8 cellular contexts compared by ENCODE assay signal in genomic region chr18:68714707-68715496, GRCh38. TPM values are rescaled to one million over a fixed set of nuclear protein-coding genes. Genes with fewer than 3 reads are reported as not detected.
DNase-seq lines count a peak whose midpoint lies in the region; ATAC-seq and TF ChIP-seq lines count a peak whose summit lies in the region.

TMX3 (minus strand) TSS chr18:68715108; CDS start chr18:68714981, 127 bp downstream.

- no peaks in the 10 kb centered on the region for H3K27me3 Mint-ChIP-seq in activated T-cell treated with anti-CD3 and anti-CD28 coated beads, Interleukin-2, amount 50 U/mL, for 24 hours

- peak within 1 kb of the TSS; percentile 95 for H3K27ac Mint-ChIP-seq in activated T-cell treated with anti-CD3 and anti-CD28 coated beads, Interleukin-2, amount 50 U/mL, for 24 hours

- H3K9me3 Mint-ChIP-seq in activated T-cell treated with anti-CD3 and anti-CD28 coated beads, Interleukin-2, amount 50 U/mL, for 24 hours: no peaks in the 10 kb centered on the region

- in situ Hi-C loops in KBM-7 (cut with MboI; ENCODE audit: low pct_unique_long_range_greater_than_20kb, low sequenced_read_pairs): no loop called here

- peak within 1 kb of the TSS; percentile 73 to 83 for H3K27ac ChIP-seq in esophagus (ENCODE audit: low read depth in 2 of 2, low read length in 1 of 2)
- H3K27ac ChIP-seq in muscle layer of colon (ENCODE audit: low read depth, low read length): peak within 1 kb of the TSS; percentile 70

- peak; percentile 97 for ATAC-seq in GM21717 (IDR thresholded peaks at IDR 0.05; ENCODE audit: unreplicated experiment)

- H3K4me3 ChIP-seq in esophagus (ENCODE audit: low read depth in 1 of 2, low read length in 2 of 2) (peak within 1 kb of the TSS; percentile 87 to 94), muscle layer of colon (ENCODE audit: low read depth in 1 of 2, low read length in 2 of 2) (peak within 1 kb of the TSS; percentile 81 to 94)

- 0% methylated on average over 70 to 71 of the region's 71 CpGs for WGBS in esophagus, 2 donors

- H3K27me3 ChIP-seq in esophagus (ENCODE audit: control insufficient read depth in 1 of 2, insufficient read depth in 2 of 2, low read length in 2 of 2) (no peaks in the 10 kb centered on the region), muscle layer of colon (ENCODE audit: control insufficient read depth in 1 of 2, insufficient read depth in 2 of 2, low read length in 2 of 2) (no peaks in the 10 kb centered on the region)

- peak within 1 kb of the TSS; percentile 94 for H3K4me3 Mint-ChIP-seq in activated T-cell treated with anti-CD3 and anti-CD28 coated beads, Interleukin-2, amount 50 U/mL, for 24 hours

- peak within 1 kb of the TSS; percentile 70 for H3K9ac ChIP-seq in muscle layer of colon (ENCODE audit: low read length)

- H3K36me3 ChIP-seq in esophagus (ENCODE audit: control insufficient read depth in 2 of 2, insufficient read depth in 2 of 2, low read length in 1 of 2) (peaks cover 0 to 7% of the 10 kb centered on the region in 2 donors), muscle layer of colon (ENCODE audit: insufficient read depth, low read length) (peaks cover 13% of the 10 kb centered on the region)

- H3K4me1 ChIP-seq in esophagus (ENCODE audit: control insufficient read depth in 2 of 2, insufficient read depth in 2 of 2, low read length in 1 of 2) (no peaks in the 10 kb centered on the region), muscle layer of colon (ENCODE audit: insufficient read depth, low read length) (peaks cover 14% of the 10 kb centered on the region)

- DNase-seq in DMS153 treated with DMSO at 0.1 percent for 48 hours (lab: John Stamatoyannopoulos, UW; ENCODE audit: unreplicated experiment) (peak; percentile 89), KBM-7 (peak; percentile 93)
- peak; percentile 93 for DNase-seq in activated T-cell treated with anti-CD3 and anti-CD28 coated beads, Interleukin-2, amount 50 U/mL, for 24 hours
- DNase-seq in stimulated activated CD8-positive, alpha-beta memory T cell treated with anti-CD3 and anti-CD28 coated beads, Interleukin-7, amount 100 ng/mL, for 24 hours (ENCODE audit: low read depth): peak; percentile 85

- no peaks in the 10 kb centered on the region for H3K9me3 ChIP-seq in esophagus (ENCODE audit: control insufficient read depth in 2 of 2, insufficient read depth in 1 of 2, low read depth in 1 of 2, low read length in 1 of 2)
- H3K9me3 ChIP-seq in muscle layer of colon (ENCODE audit: low read length): no peaks in the 10 kb centered on the region

- peaks cover 53% of the 10 kb centered on the region for H3K36me3 Mint-ChIP-seq in activated T-cell treated with anti-CD3 and anti-CD28 coated beads, Interleukin-2, amount 50 U/mL, for 24 hours (ENCODE audit: low read depth)

- H3K4me1 Mint-ChIP-seq in activated T-cell treated with anti-CD3 and anti-CD28 coated beads, Interleukin-2, amount 50 U/mL, for 24 hours (ENCODE audit: low read depth): peaks cover 44% of the 10 kb centered on the region

TF ChIP-seq in PFSK-1, 5 proteins besides CTCF, POLR2A, EP300 and RAD21:
- TF ChIP-seq TAF1 (IDR thresholded peaks at IDR 0.05; ENCODE audit: borderline replicate concordance, insufficient read depth, low read length) (peak; percentile 68; the same call in 1 of the 2 replicates), POLR2AphosphoS5 (IDR thresholded peaks at IDR 0.05; ENCODE audit: low read depth, low read length) (peak; percentile 88), FOXP2 (optimal IDR thresholded peaks at IDR 0.05; ENCODE audit: borderline replicate concordance, extremely low read depth, extremely low read length, insufficient read depth) (no peak), SIN3A (IDR thresholded peaks at IDR 0.05; ENCODE audit: borderline replicate concordance, insufficient read depth, low read length) (no peak), REST (IDR thresholded peaks at IDR 0.05; ENCODE audit: insufficient read depth in 1 of 2, low read depth in 2 of 2, low read length in 2 of 2) (no peak)

RNA-seq across cellular contexts. Expression of gene TMX3, which starts in this region (rescaled TPM):
- 23.6 TPM for polyA plus RNA-seq in PFSK-1 (2012; ENCODE audit: insufficient read length, low read depth)
- 10 to 100 TPM in 1 of 2 donors, 1 to 10 TPM in 1; 9.5 to 10.2 TPM for polyA plus RNA-seq in esophagus

Comparison
In these comparisons a context has a peak if more than half of its experiments do, and no peak if none do; other contexts are left out.
1. Peak in every context shown above with its lines: DNase-seq, ATAC-seq, H3K4me3 ChIP-seq and H3K27ac ChIP-seq.